Comparison of ENCODE assay signal across 7 cellular contexts in the genomic region with DNA sequence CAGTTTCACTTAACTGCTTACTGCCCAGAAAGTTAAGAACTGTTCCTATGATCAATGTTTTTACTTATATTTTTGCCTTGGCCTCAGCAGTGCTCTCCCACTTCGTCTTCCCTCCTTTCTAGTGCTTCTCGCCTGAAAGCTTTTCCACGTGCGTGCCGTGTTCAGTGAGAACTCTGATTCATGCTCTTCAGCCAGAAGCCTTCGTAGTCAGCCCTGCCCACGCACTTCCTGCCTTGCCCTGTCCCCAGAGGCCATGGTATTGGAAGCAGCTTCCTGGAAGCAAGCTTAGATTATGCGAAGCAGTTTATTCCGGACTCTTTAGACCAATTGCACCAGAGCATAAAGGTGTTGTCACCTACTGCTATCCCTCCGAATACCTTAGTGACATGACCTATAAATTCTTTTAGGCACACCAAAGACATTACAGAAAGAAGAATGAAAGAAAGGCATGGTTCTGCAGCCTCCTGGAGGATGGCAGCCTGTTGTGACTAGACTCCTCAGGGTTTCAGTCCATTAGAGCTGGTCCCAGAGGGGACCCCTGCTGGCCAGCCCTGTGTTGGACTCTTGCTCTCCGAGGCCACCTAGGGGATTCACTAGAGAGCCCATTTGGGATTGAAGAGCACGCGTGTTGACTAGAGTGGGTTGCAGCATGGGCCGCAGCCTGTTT.
DNase-seq lines count a peak whose midpoint lies in the region; FAIRE-seq and TF ChIP-seq lines count a peak whose summit lies in the region.

No MANE protein-coding gene starts in this region.

- no peak overlapping the region for H3K4me3 Mint-ChIP-seq in osteocyte (ENCODE audit: unreplicated experiment)

- peak; percentile 85 to 90 for DNase-seq in NCI-H524 (lab: John Stamatoyannopoulos, UW)
- peak; percentile 72 for DNase-seq in activated CD8-positive, alpha-beta memory T cell treated with anti-CD3 and anti-CD28 coated beads, Interleukin-2, amount 50 U/mL, for 4 hours
- peak; percentile 70 to 88 for DNase-seq in fibroblast of lung (ENCODE audit: low read depth in 2 of 2)
- no peak for DNase-seq in osteocyte (ENCODE audit: extremely low spot score, unreplicated experiment)
- peak; percentile 74 for DNase-seq in urothelium cell line (ENCODE audit: low spot score)
- no peak for DNase-seq in NCI-H446 treated with DMSO at 0.1 percent for 48 hours (lab: John Stamatoyannopoulos, UW)

- peaks cover 24% of the 10 kb centered on the region for H3K4me1 ChIP-seq in fibroblast of lung (ENCODE audit: control insufficient read depth, extremely low read depth, insufficient read depth, low read length)

- no peaks in the 10 kb centered on the region for H3K27me3 ChIP-seq in fibroblast of lung (ENCODE audit: control insufficient read depth, insufficient read depth, low read length)

- FAIRE-seq in urothelium cell line (lab: Jason Lieb, UNC): peak; percentile 74

- H3K36me3 Mint-ChIP-seq in osteocyte (ENCODE audit: unreplicated experiment): peaks cover 2% of the 10 kb centered on the region

- peaks cover 51% of the 10 kb centered on the region for H3K4me1 Mint-ChIP-seq in osteocyte (ENCODE audit: unreplicated experiment)

- H3K27ac Mint-ChIP-seq in osteocyte (ENCODE audit: unreplicated experiment): peak overlapping the region; percentile 73

- no peak overlapping the region for H2AFZ ChIP-seq in fibroblast of lung (ENCODE audit: low read length)

- no peaks in the 10 kb centered on the region for H3K9me3 ChIP-seq in fibroblast of lung (ENCODE audit: control insufficient read depth, insufficient read depth, low read depth, low read length)

- no peaks in the 10 kb centered on the region for H4K20me1 ChIP-seq in fibroblast of lung (ENCODE audit: control insufficient read depth, extremely low read depth, insufficient read depth, low read length)

- TF ChIP-seq CTCF in GM12872 (IDR thresholded peaks at IDR 0.05; ENCODE audit: insufficient read depth, low read depth, low read length): peak; percentile 57
- peak; percentile 34 to 60 for TF ChIP-seq CTCF in fibroblast of lung (conservative IDR thresholded peaks at IDR 0.05 in 1 of 2, IDR thresholded peaks at IDR 0.05 in 1 of 2; ENCODE audit: low read depth in 1 of 2, low read length in 2 of 2)
- peak; percentile 49 for TF ChIP-seq CTCF in osteocyte (IDR thresholded peaks at IDR 0.05)

- H3K27ac ChIP-seq in fibroblast of lung (ENCODE audit: insufficient read depth, low read length): peak overlapping the region; percentile 81

- H3K4me3 ChIP-seq in fibroblast of lung (replicated peaks in 1 of 4; ENCODE audit: control extremely low read depth in 1 of 4, insufficient read depth in 1 of 4, low read depth in 3 of 4, low read length in 4 of 4): no peak overlapping the region

- peaks cover 8% of the 10 kb centered on the region for H3K9me3 Mint-ChIP-seq in osteocyte (ENCODE audit: unreplicated experiment)

- no peaks in the 10 kb centered on the region for H3K36me3 ChIP-seq in fibroblast of lung (ENCODE audit: control insufficient read depth, insufficient read depth, low read length)

- no peak overlapping the region for H3K4me2 ChIP-seq in fibroblast of lung (ENCODE audit: extremely low read depth, insufficient read depth, low read length)

- peaks cover 27% of the 10 kb centered on the region for H3K79me2 ChIP-seq in fibroblast of lung (ENCODE audit: control insufficient read depth, insufficient read depth, low read length)

- no peaks in the 10 kb centered on the region for H3K27me3 Mint-ChIP-seq in osteocyte (ENCODE audit: unreplicated experiment)

- peak overlapping the region; percentile 20 for H3K9ac ChIP-seq in fibroblast of lung (ENCODE audit: insufficient read depth, low read length)

Comparison
In these comparisons a context has a peak if more than half of its experiments do, and no peak if none do; other contexts are left out.
1. DNase-seq: peak in NCI-H524 (2 of 2), activated CD8-positive, alpha-beta memory T cell treated with anti-CD3 and anti-CD28 coated beads, Interleukin-2, amount 50 U/mL, for 4 hours (single experiment), fibroblast of lung (2 of 2) and urothelium cell line (single experiment); none in osteocyte (single experiment) and NCI-H446 treated with DMSO at 0.1 percent for 48 hours (single experiment).
2. Peak in every context shown above with its lines, with median percentiles within 50 percentile points of each other: CTCF ChIP-seq.